In the genomic region with DNA sequence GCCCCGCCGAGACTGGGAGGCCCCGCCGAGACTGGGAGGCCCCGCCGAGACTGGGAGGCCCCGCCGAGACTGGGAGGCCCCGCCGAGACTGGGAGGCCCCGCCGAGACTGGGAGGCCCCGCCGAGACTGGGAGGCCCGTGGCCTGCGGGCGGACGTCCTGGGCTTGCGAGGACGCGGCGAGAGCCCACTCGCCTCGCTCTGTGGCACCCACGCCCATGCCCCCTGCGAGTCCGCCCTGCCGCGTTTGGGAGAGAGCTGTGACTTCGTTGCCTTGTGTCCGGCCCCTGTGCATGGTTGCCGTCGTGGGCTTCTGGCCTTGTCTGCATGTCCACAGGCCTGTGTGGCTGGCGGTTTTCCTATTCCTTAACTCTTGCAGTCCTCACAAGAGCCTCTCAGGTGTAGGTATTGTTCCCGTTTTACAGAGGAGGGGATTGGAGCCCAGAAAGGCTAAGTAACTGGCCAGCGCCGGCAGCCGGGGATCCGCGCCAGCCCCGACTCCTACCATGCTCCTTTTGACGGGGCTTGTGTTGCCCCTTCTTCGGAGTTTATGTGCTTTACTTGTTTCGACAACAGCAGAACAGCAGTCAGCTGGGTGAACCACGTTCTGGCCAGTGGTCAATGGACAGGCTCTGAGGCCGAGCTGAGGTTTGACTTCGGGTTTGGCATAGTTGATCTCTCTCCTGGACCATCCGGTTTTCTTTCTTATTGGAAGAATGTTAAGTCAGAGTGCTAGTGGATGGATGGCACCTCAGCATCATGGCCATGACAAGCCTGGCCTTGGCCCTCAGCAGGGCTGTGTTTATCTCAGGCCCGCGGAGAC, we compare ENCODE assay signal across 8 cellular contexts. TPM values are rescaled to one million over a fixed set of nuclear protein-coding genes. Genes with fewer than 3 reads are reported as not detected.
DNase-seq lines count a peak whose midpoint lies in the region; ATAC-seq, FAIRE-seq and TF ChIP-seq lines count a peak whose summit lies in the region.

No MANE protein-coding gene starts in this region.

- H3K9me2 ChIP-seq in HCT116 (ENCODE audit: insufficient read depth) (no peaks in the 10 kb centered on the region), hepatocyte (replicated peaks; ENCODE audit: insufficient read depth) (no peaks in the 10 kb centered on the region)

- H3K36me3 ChIP-seq in HCT116 (ENCODE audit: control insufficient read depth in 1 of 2, insufficient read depth in 2 of 2, low read length in 2 of 2), result peaks cover 7 to 13% of the 10 kb centered on the region in 2 experiments; a peak in 3 of 4 replicates
- no peaks in the 10 kb centered on the region for H3K36me3 ChIP-seq in hepatocyte (replicated peaks; ENCODE audit: insufficient read depth, low read depth)
- H3K36me3 ChIP-seq in small intestine (ENCODE audit: control insufficient read depth in 2 of 2, insufficient read depth in 2 of 2, low read length in 2 of 2), result peaks cover 0 to 3% of the 10 kb centered on the region in 2 donors

- peak overlapping the region; percentile 94 for H3K4me2 ChIP-seq in HCT116 (ENCODE audit: low read length)
- peak overlapping the region; percentile 87 for H3K4me2 ChIP-seq in hepatocyte

- peak overlapping the region; percentile 79 for H3K27ac Mint-ChIP-seq in activated CD4-positive, alpha-beta memory T cell treated with anti-CD3 and anti-CD28 coated beads for 36 hours

- peaks cover 10% of the 10 kb centered on the region for H3K36me3 Mint-ChIP-seq in activated CD4-positive, alpha-beta memory T cell treated with anti-CD3 and anti-CD28 coated beads for 36 hours

- CTCF ChIA-PET in HCT116 (lab: Charles Lee), result no interaction called here
- CTCF ChIA-PET in activated CD4-positive, alpha-beta memory T cell treated with anti-CD3 and anti-CD28 coated beads for 36 hours (lab: Charles Lee), result interaction anchor here (0.8 to 1.5 kb wide), 2 partner anchors 22 to 58 kb away, joined by 3 to 4 read pairs; no protein-coding TSS in a partner anchor

- no peaks in the 10 kb centered on the region for H3K27me3 ChIP-seq in HCT116 (ENCODE audit: insufficient read depth, low read length)
- H3K27me3 ChIP-seq in hepatocyte, result no peaks in the 10 kb centered on the region
- peaks cover 0 to 5% of the 10 kb centered on the region in 2 donors for H3K27me3 ChIP-seq in small intestine (ENCODE audit: control insufficient read depth in 2 of 2, insufficient read depth in 2 of 2, low read length in 2 of 2)

- no peak for TF ChIP-seq CTCF in HCT116 (IDR thresholded peaks at IDR 0.05 in 2 of 3, conservative IDR thresholded peaks at IDR 0.05 in 1 of 3; ENCODE audit: borderline replicate concordance in 1 of 3, insufficient read depth in 1 of 3, low read depth in 2 of 3, low read length in 2 of 3)
- no peak for TF ChIP-seq CTCF in hepatocyte (IDR thresholded peaks at IDR 0.05; ENCODE audit: poor library complexity)

- H3K4me3 ChIP-seq in HCT116 (replicated peaks in 1 of 2; ENCODE audit: low read depth in 1 of 2, low read length in 2 of 2) (peak overlapping the region; percentile 97 to 99), hepatocyte (peak overlapping the region; percentile 60), small intestine (ENCODE audit: low read depth in 1 of 2, low read length in 2 of 2) (peak overlapping the region; percentile 88 to 92)

- H3K79me2 ChIP-seq in HCT116 (ENCODE audit: insufficient read depth, low read length) (peaks cover 56% of the 10 kb centered on the region), hepatocyte (peaks cover 53% of the 10 kb centered on the region)

- no peaks in the 10 kb centered on the region for H3K9me3 Mint-ChIP-seq in activated CD4-positive, alpha-beta memory T cell treated with anti-CD3 and anti-CD28 coated beads for 36 hours

- no peak overlapping the region for H2AFZ ChIP-seq in HCT116 (ENCODE audit: low read depth, low read length, poor library complexity, severe bottlenecking)
- H2AFZ ChIP-seq in hepatocyte, result no peak overlapping the region

- peak overlapping the region; percentile 87 for H3K4me3 Mint-ChIP-seq in activated CD4-positive, alpha-beta memory T cell treated with anti-CD3 and anti-CD28 coated beads for 36 hours

- intact Hi-C loops in HCT116 (cut with micrococcal nuclease), result loop anchor here (2.0 kb wide), 1 partner anchor 36 kb away; no protein-coding TSS in a partner anchor
- intact Hi-C loops in activated CD4-positive, alpha-beta memory T cell treated with anti-CD3 and anti-CD28 coated beads for 36 hours (cut with micrococcal nuclease), result loop anchor here (1.0 to 5.0 kb wide), 3 partner anchors 17 to 40 kb away; partner anchors contain the start of genes IRF7, LMNTD2, LRRC56 and RASSF7

- no peak for TF ChIP-seq RAD21 in HCT116 (IDR thresholded peaks at IDR 0.05; ENCODE audit: low read depth)

- ATAC-seq in HCT116, result no peak
- ATAC-seq in HG03159 (IDR thresholded peaks at IDR 0.05; ENCODE audit: unreplicated experiment), result no peak
- no peak for ATAC-seq in GM19463 (IDR thresholded peaks at IDR 0.05; ENCODE audit: unreplicated experiment)

- H3K9me3 ChIP-seq in HCT116 (ENCODE audit: control insufficient read depth in 1 of 2, insufficient read depth in 1 of 2, low read depth in 1 of 2, low read length in 2 of 2) (no peaks in the 10 kb centered on the region), hepatocyte (ENCODE audit: low read depth) (no peaks in the 10 kb centered on the region), small intestine (ENCODE audit: control insufficient read depth, low read depth) (no peaks in the 10 kb centered on the region)

- BruUV-seq in HCT116 (replicated peaks; lab: Mats Ljungman, UMichigan), result no TSS peak

- H3K27me3 Mint-ChIP-seq in activated CD4-positive, alpha-beta memory T cell treated with anti-CD3 and anti-CD28 coated beads for 36 hours, result peaks cover 5% of the 10 kb centered on the region

- WGBS in hepatocyte (ENCODE audit: low lambda C conversion rate, missing lambda C conversion rate), result 8% methylated on average over 35 of the region's 50 CpGs
- 2 to 3% (median 3%) methylated on average over 34 to 47 of the region's 50 CpGs for WGBS in small intestine, 3 donors

- FAIRE-seq in small intestine (lab: Jason Lieb, UNC), result no peak

- H3K9ac ChIP-seq in HCT116 (ENCODE audit: low read length), result peak overlapping the region; percentile 98

- H3K4me1 Mint-ChIP-seq in activated CD4-positive, alpha-beta memory T cell treated with anti-CD3 and anti-CD28 coated beads for 36 hours (ENCODE audit: low read depth), result peaks cover 47% of the 10 kb centered on the region

- TF ChIP-seq POLR2A in HCT116 (IDR thresholded peaks at IDR 0.05; ENCODE audit: borderline replicate concordance, extremely low read depth, insufficient read depth, insufficient read length), result no peak

- H3K27ac ChIP-seq in HCT116 (ENCODE audit: low read depth, low read length) (peak overlapping the region; percentile 84), hepatocyte (peak overlapping the region; percentile 91), small intestine (ENCODE audit: low read depth in 1 of 2, low read length in 1 of 2) (peak overlapping the region; percentile 69 to 82)

- RAD21 ChIA-PET in HCT116 (lab: Charles Lee; ENCODE audit: low non-redundant PET in 1 of 2, low total read pairs in 2 of 2, uncharacterized antibody in 2 of 2, unreplicated experiment in 2 of 2), result no interaction called here

- H4K20me1 ChIP-seq in HCT116 (ENCODE audit: insufficient read depth) (no peaks in the 10 kb centered on the region; the same call in 1 of the 2 replicates), hepatocyte (ENCODE audit: insufficient read depth, poor library complexity, severe bottlenecking) (peaks cover 49% of the 10 kb centered on the region)

- H3K4me1 ChIP-seq in HCT116 (ENCODE audit: control insufficient read depth in 1 of 2, insufficient read depth in 2 of 2, low read length in 2 of 2) (peaks cover 12 to 32% of the 10 kb centered on the region in 2 experiments), hepatocyte (ENCODE audit: insufficient read depth) (peaks cover 55% of the 10 kb centered on the region), small intestine (ENCODE audit: control insufficient read depth in 2 of 2, insufficient read depth in 1 of 2, low read depth in 1 of 2, low read length in 1 of 2) (peaks cover 16 to 32% of the 10 kb centered on the region in 2 donors)

- POLR2A ChIA-PET in HCT116 (lab: Charles Lee), result no interaction called here
- POLR2A ChIA-PET in activated CD4-positive, alpha-beta memory T cell treated with anti-CD3 and anti-CD28 coated beads for 36 hours (lab: Charles Lee), result interaction anchor here (0.6 to 1.4 kb wide), 4 partner anchors 10 to 39 kb away, joined by 3 to 5 read pairs (median 4); partner anchors contain the start of gene IRF7

- DNase-seq in HCT116 (ENCODE audit: low read depth, low spot score), result no peak
- DNase-seq in activated CD4-positive, alpha-beta memory T cell treated with anti-CD3 and anti-CD28 coated beads for 36 hours, result no peak
- DNase-seq in hepatocyte (ENCODE audit: low spot score), result no peak
- DNase-seq in small intestine, result no peak
- DNase-seq in NCI-H2029 (lab: John Stamatoyannopoulos, UW), result no peak
- DNase-seq in NCI-H446 (lab: John Stamatoyannopoulos, UW), result no peak

RNA-seq across cellular contexts. Expression of gene PHRF1, which starts 0.7 kb away (rescaled TPM):
- total RNA-seq in HCT116 (2021; ENCODE audit: unreplicated experiment), result 45.5 TPM
- polyA plus RNA-seq in HCT116 (2012), result 20.3 TPM in 2 replicates
- 10 to 100 TPM; 32.4 to 33.5 TPM for total RNA-seq in activated CD4-positive, alpha-beta memory T cell treated with anti-CD3 and anti-CD28 coated beads for 36 hours
- 25.6 and 26.9 TPM in 2 replicates for total RNA-seq in hepatocyte
- polyA plus RNA-seq in hepatocyte, result 25.6 TPM in 2 replicates
- 10 to 100 TPM; 14.6 to 25.0 (median 22.1) TPM for polyA plus RNA-seq in small intestine

RNA-seq across cellular contexts. Expression of gene RASSF7, which starts 16.2 kb away (rescaled TPM):
- total RNA-seq in HCT116 (2021; ENCODE audit: unreplicated experiment) (35.9 TPM), hepatocyte (47.6 and 75.8 TPM in 2 replicates)
- polyA plus RNA-seq in HCT116 (2012), result 43.6 and 64.9 TPM in 2 replicates
- 10 to 100 TPM; 18.8 to 21.9 TPM for total RNA-seq in activated CD4-positive, alpha-beta memory T cell treated with anti-CD3 and anti-CD28 coated beads for 36 hours
- polyA plus RNA-seq in hepatocyte (104 and 130 TPM in 2 replicates), small intestine (100 to 1,000 TPM in 2 of 3 donors, 10 to 100 TPM in 1; 71.5 to 174 (median 169) TPM)

RNA-seq across cellular contexts. Expression of gene LMNTD2, which starts 16.5 kb away (rescaled TPM):
- total RNA-seq in HCT116 (2021; ENCODE audit: unreplicated experiment), result 9.5 TPM
- polyA plus RNA-seq in HCT116 (2012), result 7.1 and 7.6 TPM in 2 replicates
- 1 to 10 TPM; 3.1 to 3.9 TPM for total RNA-seq in activated CD4-positive, alpha-beta memory T cell treated with anti-CD3 and anti-CD28 coated beads for 36 hours
- 3.4 and 7.3 TPM in 2 replicates for total RNA-seq in hepatocyte
- 15.9 and 19.1 TPM in 2 replicates for polyA plus RNA-seq in hepatocyte
- polyA plus RNA-seq in small intestine, result 10 to 100 TPM in 2 of 3 donors, 1 to 10 TPM in 1; 4.7 to 26.4 (median 18.6) TPM

RNA-seq across cellular contexts. Expression of gene IRF7, which starts 38.7 kb away (rescaled TPM):
- 15.2 TPM for total RNA-seq in HCT116 (2021; ENCODE audit: unreplicated experiment)
- 17.9 and 24.9 TPM in 2 replicates for polyA plus RNA-seq in HCT116 (2012)
- 10 to 100 TPM; 79.9 to 80.7 TPM for total RNA-seq in activated CD4-positive, alpha-beta memory T cell treated with anti-CD3 and anti-CD28 coated beads for 36 hours
- 9.3 and 10.4 TPM in 2 replicates for total RNA-seq in hepatocyte
- polyA plus RNA-seq in hepatocyte, result 24.6 and 30.4 TPM in 2 replicates
- polyA plus RNA-seq in small intestine, result 100 to 1,000 TPM in 2 of 3 donors, 10 to 100 TPM in 1; 34.3 to 115 (median 112) TPM

RNA-seq across cellular contexts. Expression of gene LRRC56, which starts 39.7 kb away (rescaled TPM):
- total RNA-seq in HCT116 (2021; ENCODE audit: unreplicated experiment) (9.1 TPM), hepatocyte (0.64 and 1.6 TPM in 2 replicates)
- polyA plus RNA-seq in HCT116 (2012), result 6.3 and 6.5 TPM in 2 replicates
- total RNA-seq in activated CD4-positive, alpha-beta memory T cell treated with anti-CD3 and anti-CD28 coated beads for 36 hours, result 1 to 10 TPM; 1.3 to 1.6 TPM
- polyA plus RNA-seq in hepatocyte (0.40 and 1.2 TPM in 2 replicates), small intestine (1 to 10 TPM in 1 of 3 donors, under 1 TPM in 2; 0.54 to 1.2 (median 0.89) TPM)
